25 cellular contexts compared by ENCODE assay signal in the genomic region with DNA sequence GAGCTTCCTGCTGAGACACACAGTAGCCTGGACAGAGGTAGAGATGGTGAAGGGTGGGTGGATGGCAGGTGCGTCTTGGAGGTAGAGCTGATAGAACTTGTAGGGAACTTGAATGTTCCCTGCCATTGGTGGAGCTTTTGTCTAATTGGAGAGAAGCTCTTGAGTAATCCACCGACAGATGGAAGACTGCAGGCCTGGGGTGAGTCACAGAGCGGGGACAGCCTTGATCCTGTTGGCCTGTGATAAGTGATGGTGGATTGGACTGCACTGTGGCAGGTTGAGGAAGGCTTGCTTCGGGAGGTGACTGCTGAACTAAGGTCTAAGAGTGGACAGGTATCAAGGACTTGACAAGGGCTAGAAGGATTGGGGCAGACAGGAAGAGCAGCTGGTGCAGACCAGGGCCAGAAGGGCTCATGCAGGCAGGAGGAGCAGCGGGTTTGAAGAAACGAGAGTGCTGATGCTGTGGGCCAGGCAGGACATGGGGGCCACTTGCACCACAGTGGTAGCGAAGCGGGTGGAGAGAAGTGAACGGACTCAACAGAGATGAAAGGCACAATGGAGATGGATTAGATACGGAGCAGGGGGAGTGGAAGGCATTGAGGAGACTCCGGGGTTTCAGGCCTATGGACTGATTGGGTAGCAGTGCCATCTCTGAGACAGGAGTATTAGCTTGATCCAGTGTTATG. TPM values are rescaled to one million over a fixed set of nuclear protein-coding genes. Genes with fewer than 3 reads are reported as not detected.
A peak's percentile ranks its signal among the peaks of the same experiment; 100 is the strongest.
DNase-seq lines count a peak whose midpoint lies in the region; ATAC-seq and TF ChIP-seq lines count a peak whose summit lies in the region.
"Had no signal": no experiment of that assay in that cellular context is flagged by ENCODE, and none has a peak within 500 bp of the region (broad histone marks: within the 10 kb centered on the region; RNA-seq: fewer than 3 reads in every experiment).

No MANE protein-coding gene starts in this region.

- H3K23ac ChIP-seq in mesenchymal stem cell (ENCODE audit: low read length in 2 of 2), result no peak overlapping the region

- H3K9me3 ChIP-seq in adrenal gland (replicated peaks in 1 of 3) (no peaks in the 10 kb centered on the region), mesenchymal stem cell (ENCODE audit: control insufficient read depth, low read length) (no peaks in the 10 kb centered on the region)
- H3K9me3 ChIP-seq: body of pancreas, left lung, transverse colon had no signal

- no peak overlapping the region for H4K91ac ChIP-seq in mesenchymal stem cell (ENCODE audit: low read length)

- H2BK15ac ChIP-seq in mesenchymal stem cell (ENCODE audit: low read depth, poor library complexity, severe bottlenecking), result no peak overlapping the region

- TF ChIP-seq CTCF in GM23338 (conservative IDR thresholded peaks at IDR 0.05; ENCODE audit: low read depth in 2 of 2), result no peak
- TF ChIP-seq CTCF in adrenal gland (IDR thresholded peaks at IDR 0.05), result no peak

- peak overlapping the region; percentile 35 for H4K8ac ChIP-seq in mesenchymal stem cell (ENCODE audit: low read length)

- H3K27ac ChIP-seq in GM23338 (ENCODE audit: low read depth), result no peak overlapping the region
- H3K27ac ChIP-seq in adrenal gland, result no peak overlapping the region
- no peak overlapping the region for H3K27ac ChIP-seq in mesenchymal stem cell (ENCODE audit: low read length, poor library complexity, severe bottlenecking)
- H3K27ac ChIP-seq: body of pancreas, left lung, SK-N-MC, skin epidermis, transverse colon had no signal

- H4K20me1 ChIP-seq in GM23338 (replicated peaks; ENCODE audit: insufficient read depth), result peaks cover 5% of the 10 kb centered on the region; the same call in 1 of the 2 replicates

- peaks cover 4% of the 10 kb centered on the region for H3K27me3 Mint-ChIP-seq in GM23338 (ENCODE audit: insufficient read depth, low read depth, poor library complexity)
- peaks cover 6% of the 10 kb centered on the region for H3K27me3 Mint-ChIP-seq in activated naive CD8-positive, alpha-beta T cell treated with anti-CD3 and anti-CD28 coated beads for 36 hours

- H3K4me2 ChIP-seq in GM23338, result no peak overlapping the region
- H3K4me2 ChIP-seq in mesenchymal stem cell (ENCODE audit: low read length, poor library complexity, severe bottlenecking), result no peak overlapping the region

- H3K27me3 ChIP-seq in GM23338 (ENCODE audit: insufficient read depth), result no peaks in the 10 kb centered on the region
- no peaks in the 10 kb centered on the region for H3K27me3 ChIP-seq in adrenal gland
- no peaks in the 10 kb centered on the region for H3K27me3 ChIP-seq in mesenchymal stem cell (ENCODE audit: control insufficient read depth in 1 of 2, insufficient read depth in 1 of 2, low read length in 2 of 2)
- H3K27me3 ChIP-seq: body of pancreas, left lung, transverse colon had no signal

- no peaks in the 10 kb centered on the region for H3K36me3 ChIP-seq in GM23338 (ENCODE audit: insufficient read depth)
- H3K36me3 ChIP-seq in adrenal gland (replicated peaks in 1 of 2), result no peaks in the 10 kb centered on the region
- peaks cover 0 to 12% of the 10 kb centered on the region in 2 experiments for H3K36me3 ChIP-seq in mesenchymal stem cell (ENCODE audit: control insufficient read depth in 1 of 2, insufficient read depth in 2 of 2, low read depth in 1 of 2, low read length in 2 of 2)
- H3K36me3 ChIP-seq: left lung, transverse colon had no signal

- no peak overlapping the region for H2AK5ac ChIP-seq in mesenchymal stem cell (ENCODE audit: low read length, severe bottlenecking)

- ATAC-seq in GM23338 (no peak), GM18517 (IDR thresholded peaks at IDR 0.05; ENCODE audit: unreplicated experiment) (no peak)
- ATAC-seq: activated CD8-positive, alpha-beta T cell treated with anti-CD3 and anti-CD28 coated beads, Interleukin-2, amount 10 ng/mL, durations not matched to agents 7 days and 5 days; body of pancreas; left lung had no signal

- intact Hi-C loops in adrenal gland (cut with DNase I), result no loop called here

- no peak overlapping the region for H2BK12ac ChIP-seq in mesenchymal stem cell (ENCODE audit: low read length in 2 of 2)

- H3K36me3 Mint-ChIP-seq in GM23338 (ENCODE audit: low read depth), result no peaks in the 10 kb centered on the region
- peaks cover 2% of the 10 kb centered on the region for H3K36me3 Mint-ChIP-seq in activated naive CD8-positive, alpha-beta T cell treated with anti-CD3 and anti-CD28 coated beads for 36 hours
- H3K36me3 Mint-ChIP-seq: naive B cell had no signal

- H3K27ac Mint-ChIP-seq in GM23338, result peak overlapping the region; percentile 11; the same call in 1 of the 2 replicates
- no peak overlapping the region for H3K27ac Mint-ChIP-seq in activated naive CD8-positive, alpha-beta T cell treated with anti-CD3 and anti-CD28 coated beads for 36 hours
- H3K27ac Mint-ChIP-seq: activated CD8-positive, alpha-beta T cell treated with anti-CD3 and anti-CD28 coated beads, Interleukin-2, amount 10 ng/mL, durations not matched to agents 7 days and 5 days had no signal

- no peaks in the 10 kb centered on the region for H3K9me3 Mint-ChIP-seq in GM23338
- H3K9me3 Mint-ChIP-seq in activated naive CD8-positive, alpha-beta T cell treated with anti-CD3 and anti-CD28 coated beads for 36 hours, result no peaks in the 10 kb centered on the region

- H3K9ac ChIP-seq in mesenchymal stem cell (ENCODE audit: low read length), result no peak overlapping the region

- no peak overlapping the region for H3K4me3 Mint-ChIP-seq in GM23338
- H3K4me3 Mint-ChIP-seq in activated naive CD8-positive, alpha-beta T cell treated with anti-CD3 and anti-CD28 coated beads for 36 hours, result no peak overlapping the region
- H3K4me3 Mint-ChIP-seq: activated CD8-positive, alpha-beta T cell treated with anti-CD3 and anti-CD28 coated beads, Interleukin-2, amount 10 ng/mL, durations not matched to agents 7 days and 5 days had no signal

- peaks cover 41% of the 10 kb centered on the region for H3K4me1 Mint-ChIP-seq in GM23338
- H3K4me1 Mint-ChIP-seq in activated naive CD8-positive, alpha-beta T cell treated with anti-CD3 and anti-CD28 coated beads for 36 hours, result no peaks in the 10 kb centered on the region
- H3K4me1 Mint-ChIP-seq: naive B cell had no signal

- peaks cover 96% of the 10 kb centered on the region for H3K79me2 ChIP-seq in GM23338 (replicated peaks; ENCODE audit: insufficient read depth)

- H3K4ac ChIP-seq in mesenchymal stem cell (ENCODE audit: low read depth in 1 of 2, low read length in 2 of 2), result peak overlapping the region in 1 of 2 experiments; percentile 46

- H3K14ac ChIP-seq in mesenchymal stem cell (ENCODE audit: low read length in 2 of 2), result peak overlapping the region in 1 of 2 experiments; percentile 8

- no peak overlapping the region for H2BK120ac ChIP-seq in mesenchymal stem cell (ENCODE audit: low read depth, low read length)

- H3K79me1 ChIP-seq in mesenchymal stem cell (replicated peaks; ENCODE audit: low read length, poor library complexity, severe bottlenecking), result peaks cover 50% of the 10 kb centered on the region

- no peaks in the 10 kb centered on the region for H3K9me2 ChIP-seq in GM23338 (ENCODE audit: insufficient read depth)

- TF ChIP-seq POLR2A in adrenal gland (IDR thresholded peaks at IDR 0.05), result no peak

- H3F3A ChIP-seq in GM23338 (replicated peaks; ENCODE audit: low read depth), result no peaks in the 10 kb centered on the region

- no peak overlapping the region for H3K4me3 ChIP-seq in GM23338
- H3K4me3 ChIP-seq in adrenal gland, result no peak overlapping the region
- no peak overlapping the region for H3K4me3 ChIP-seq in mesenchymal stem cell (ENCODE audit: insufficient read depth in 1 of 2, low read depth in 1 of 2, low read length in 2 of 2)
- H3K4me3 ChIP-seq: body of pancreas, left lung, SK-N-MC, skin epidermis, transverse colon had no signal

- H2AFZ ChIP-seq in GM23338 (no peak overlapping the region), mesenchymal stem cell (ENCODE audit: low read depth, low read length) (no peak overlapping the region)

- H2BK5ac ChIP-seq in mesenchymal stem cell (ENCODE audit: low read depth, low read length, poor library complexity, severe bottlenecking), result no peak overlapping the region

- no peak overlapping the region for H3K18ac ChIP-seq in mesenchymal stem cell (ENCODE audit: low read depth in 1 of 2, low read length in 2 of 2)

- DNase-seq in GM23338 (ENCODE audit: low spot score), result no peak
- peak; percentile 70 for DNase-seq in MV-4-11 (lab: John Stamatoyannopoulos, UW)
- peak in 5 of 7 donors; percentile 52 to 66 (median 57) for DNase-seq in adrenal gland
- DNase-seq in mesenchymal stem cell, result peak; percentile 37
- DNase-seq in activated naive CD8-positive, alpha-beta T cell treated with anti-CD3 and anti-CD28 coated beads for 36 hours, result no peak
- no peak for DNase-seq in NCI-H1694 (lab: John Stamatoyannopoulos, UW)
- DNase-seq: ACHN; activated CD4-positive, alpha-beta T cell treated with anti-CD3 and anti-CD28 coated beads for 1 hour; activated CD8-positive, alpha-beta T cell treated with anti-CD3 and anti-CD28 coated beads, Interleukin-2, amount 10 ng/mL, durations not matched to agents 7 days and 5 days; activated gamma-delta T cell treated with Interleukin-2 at 50 U/mL for 16 hours; activated T-cell treated with anti-CD3 and anti-CD28 coated beads for 4 hours; body of pancreas; cerebellar nuclear complex; IMR-90; left lung; mesendoderm; naive B cell; NCI-H1417 treated with DMSO at 0.1 percent for 48 hours; occipital lobe; stimulated activated CD4-positive, alpha-beta T cell treated with anti-CD3 and anti-CD28 coated beads, Interleukin-1b, Interleukin-23, amount 100 ng/mL, for 48 hours; stimulated activated CD8-positive, alpha-beta memory T cell treated with anti-CD3 and anti-CD28 coated beads, Interleukin-4, amount 100 ng/mL, for 48 hours; transverse colon had no signal

- H3K4me1 ChIP-seq in GM23338 (ENCODE audit: insufficient read depth) (peaks cover 19% of the 10 kb centered on the region), adrenal gland (replicated peaks in 1 of 2) (no peaks in the 10 kb centered on the region), mesenchymal stem cell (ENCODE audit: control insufficient read depth, insufficient read depth, low read depth, low read length) (peaks cover 4% of the 10 kb centered on the region)
- H3K4me1 ChIP-seq: body of pancreas, transverse colon had no signal

- WGBS in adrenal gland, 4 donors, result 80 to 87% (median 81%) methylated on average over 11 of the region's 11 CpGs
- 94% methylated on average over 11 of the region's 11 CpGs for WGBS in mesenchymal stem cell

TF ChIP-seq in GM23338, 12 proteins besides CTCF, POLR2A, EP300 and RAD21 (continues in another document):
- TF ChIP-seq EZH2phosphoT487 (IDR thresholded peaks at IDR 0.05; ENCODE audit: unreplicated experiment), result no peak
- no peak for TF ChIP-seq ZNF331 (CRISPR knock-in tag; IDR thresholded peaks at IDR 0.05; ENCODE audit: low read depth)

RNA-seq across cellular contexts. Expression of gene CABLES1, which starts 16.3 kb away (rescaled TPM):
- total RNA-seq in GM23338 (2014; rRNA removed; shearing (Covaris generic)), result 8.8 and 12.4 TPM in 2 replicates
- polyA plus RNA-seq in GM23338 (2016; fragmentation: Nextera tagmentation; extraction: Ambion mirVana) (2.6 and 3.4 TPM in 2 replicates), adrenal gland (1 to 10 TPM; 2.5 to 4.3 (median 3.6) TPM)
- 10 to 100 TPM in 2 of 8 donors, 1 to 10 TPM in 6; 4.1 to 11.9 (median 7.7) TPM for total RNA-seq in adrenal gland
- polyA plus RNA-seq in mesenchymal stem cell (2013, experiment 1 of 2), result 8.1 TPM
- 8.9 TPM for polyA plus RNA-seq in mesenchymal stem cell (2013, experiment 2 of 2)
- 10 to 100 TPM; 10.0 to 11.8 TPM for total RNA-seq in activated naive CD8-positive, alpha-beta T cell treated with anti-CD3 and anti-CD28 coated beads for 36 hours

Comparison
In these comparisons a context has a peak if more than half of its experiments do, and no peak if none do; other contexts are left out.
1. DNase-seq: peak in MV-4-11 (single experiment), adrenal gland (5 of 7) and mesenchymal stem cell (single experiment); none in GM23338 (single experiment), activated naive CD8-positive, alpha-beta T cell treated with anti-CD3 and anti-CD28 coated beads for 36 hours (single experiment) and NCI-H1694 (single experiment).